In the genomic region with DNA sequence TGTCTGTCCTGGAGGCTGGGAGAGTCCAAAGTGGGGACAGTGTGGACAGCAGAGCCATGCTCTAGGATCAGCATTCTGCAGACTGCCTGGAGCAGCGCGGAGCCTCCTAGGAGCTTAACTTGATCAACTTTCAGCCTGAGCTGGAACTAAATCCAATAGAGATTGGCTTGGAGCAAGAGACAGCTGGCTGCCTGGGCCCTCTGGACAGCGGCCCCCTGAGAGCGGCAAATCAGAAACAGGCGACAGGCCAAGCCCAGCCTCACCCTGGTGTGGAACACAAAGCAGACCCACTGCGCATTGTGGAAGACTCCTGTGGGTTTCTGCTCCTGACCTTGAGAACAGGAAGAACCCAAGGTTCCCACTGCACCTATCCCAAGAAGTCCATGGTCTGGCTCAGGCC, we compare ENCODE assay signal across 1 cellular context.
TF ChIP-seq lines count a peak whose summit lies in the region.

No MANE protein-coding gene starts in this region.

TF ChIP-seq in IMR-90, 13 proteins besides CTCF, POLR2A, EP300 and RAD21 (continued from another document):
- TF ChIP-seq, protein P1, sequence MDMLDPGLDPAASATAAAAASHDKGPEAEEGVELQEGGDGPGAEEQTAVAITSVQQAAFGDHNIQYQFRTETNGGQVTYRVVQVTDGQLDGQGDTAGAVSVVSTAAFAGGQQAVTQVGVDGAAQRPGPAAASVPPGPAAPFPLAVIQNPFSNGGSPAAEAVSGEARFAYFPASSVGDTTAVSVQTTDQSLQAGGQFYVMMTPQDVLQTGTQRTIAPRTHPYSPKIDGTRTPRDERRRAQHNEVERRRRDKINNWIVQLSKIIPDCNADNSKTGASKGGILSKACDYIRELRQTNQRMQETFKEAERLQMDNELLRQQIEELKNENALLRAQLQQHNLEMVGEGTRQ (IDR thresholded peaks at IDR 0.05; ENCODE audit: low read depth, low read length) = no peak
TF ChIP-seq in IMR-90: peak in this region for 0.
